ENCODE assay signal across 8 cellular contexts in the genomic region with DNA sequence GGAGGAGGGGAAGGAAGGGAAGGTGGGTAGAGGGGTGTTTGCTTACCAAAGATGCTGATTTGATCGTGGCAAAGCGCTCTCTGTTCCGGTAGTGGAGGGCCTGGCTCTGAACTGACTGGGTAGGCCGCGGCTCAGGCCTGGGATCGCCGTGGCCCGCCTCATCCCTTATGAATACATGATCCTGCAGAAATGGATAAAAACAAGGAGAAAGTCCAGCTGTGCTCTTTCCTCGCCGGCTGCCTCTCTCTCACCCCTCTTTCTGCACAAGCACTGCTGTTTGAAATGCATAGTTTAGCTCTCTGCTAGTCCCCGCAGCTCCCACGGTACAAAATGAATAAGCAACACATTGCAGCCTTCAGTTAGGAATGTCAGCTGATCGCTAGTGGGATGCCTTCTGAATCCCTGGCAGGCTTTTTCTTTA. TPM values are rescaled to one million over a fixed set of nuclear protein-coding genes. Genes with fewer than 3 reads are reported as not detected.
DNase-seq lines count a peak whose midpoint lies in the region; ATAC-seq and TF ChIP-seq lines count a peak whose summit lies in the region.

No MANE protein-coding gene starts in this region.

- H3K9me3 Mint-ChIP-seq in activated naive CD8-positive, alpha-beta T cell treated with anti-CD3 and anti-CD28 coated beads for 36 hours = no peaks in the 10 kb centered on the region

- no peak overlapping the region for H3K4me3 Mint-ChIP-seq in activated naive CD8-positive, alpha-beta T cell treated with anti-CD3 and anti-CD28 coated beads for 36 hours

- in situ Hi-C loops in KBM-7 (cut with MboI; ENCODE audit: low pct_unique_long_range_greater_than_20kb, low sequenced_read_pairs) = no loop called here

- no peaks in the 10 kb centered on the region for H3K9me3 ChIP-seq in uterus

- H3K27ac Mint-ChIP-seq in activated naive CD8-positive, alpha-beta T cell treated with anti-CD3 and anti-CD28 coated beads for 36 hours = no peak overlapping the region

- no peaks in the 10 kb centered on the region for H3K27me3 ChIP-seq in uterus

- no peaks in the 10 kb centered on the region for H3K27me3 Mint-ChIP-seq in activated naive CD8-positive, alpha-beta T cell treated with anti-CD3 and anti-CD28 coated beads for 36 hours

- no peaks in the 10 kb centered on the region for H3K36me3 ChIP-seq in uterus

- H3K4me1 ChIP-seq in uterus = no peaks in the 10 kb centered on the region

- intact Hi-C loops in uterus (cut with DNase I; ENCODE audit: low total_unique reads) = no loop called here

- TF ChIP-seq CTCF in uterus (IDR thresholded peaks at IDR 0.05) = no peak

- H3K27ac ChIP-seq in epithelial cell of prostate = peak overlapping the region; percentile 22
- H3K27ac ChIP-seq in uterus = peak overlapping the region; percentile 80 to 87

- DNase-seq in NCI-H2081 (lab: John Stamatoyannopoulos, UW) (peak; percentile 54 to 82), NCI-H2081 treated with DMSO at 0.1 percent for 48 hours (lab: John Stamatoyannopoulos, UW) (no peak), epithelial cell of prostate (ENCODE audit: low read depth, low spot score) (no peak), midbrain (lab: John Stamatoyannopoulos, UW) (peak; percentile 77), uterus (peak in 1 of 2 donors; percentile 23), KBM-7 (no peak)
- no peak for DNase-seq in activated naive CD8-positive, alpha-beta T cell treated with anti-CD3 and anti-CD28 coated beads for 36 hours

- H3K36me3 Mint-ChIP-seq in activated naive CD8-positive, alpha-beta T cell treated with anti-CD3 and anti-CD28 coated beads for 36 hours = no peaks in the 10 kb centered on the region

- no peak for ATAC-seq in GM18909 (IDR thresholded peaks at IDR 0.05; ENCODE audit: poor library complexity, unreplicated experiment)

- peaks cover 16% of the 10 kb centered on the region for H3K4me1 Mint-ChIP-seq in activated naive CD8-positive, alpha-beta T cell treated with anti-CD3 and anti-CD28 coated beads for 36 hours

- H3K4me3 ChIP-seq in uterus = peak overlapping the region; percentile 28 to 33

- no peak for TF ChIP-seq POLR2A in uterus (IDR thresholded peaks at IDR 0.05)

RNA-seq across cellular contexts. Expression of a gene that starts 53.8 kb away (rescaled TPM):
- 100 to 1,000 TPM in 3 of 4 donors, 10 to 100 TPM in 1; 98.1 to 182 (median 136) TPM for total RNA-seq in uterus
- total RNA-seq in activated naive CD8-positive, alpha-beta T cell treated with anti-CD3 and anti-CD28 coated beads for 36 hours = 100 to 1,000 TPM; 147 to 149 TPM

Comparison
In these comparisons a context has a peak if more than half of its experiments do, and no peak if none do; other contexts are left out.
1. DNase-seq: peak in NCI-H2081 (2 of 2) and midbrain (single experiment); none in NCI-H2081 treated with DMSO at 0.1 percent for 48 hours (single experiment), epithelial cell of prostate (single experiment), activated naive CD8-positive, alpha-beta T cell treated with anti-CD3 and anti-CD28 coated beads for 36 hours (single experiment) and KBM-7 (single experiment).